ENCODE assay signal across 1 cellular context in the genomic region with DNA sequence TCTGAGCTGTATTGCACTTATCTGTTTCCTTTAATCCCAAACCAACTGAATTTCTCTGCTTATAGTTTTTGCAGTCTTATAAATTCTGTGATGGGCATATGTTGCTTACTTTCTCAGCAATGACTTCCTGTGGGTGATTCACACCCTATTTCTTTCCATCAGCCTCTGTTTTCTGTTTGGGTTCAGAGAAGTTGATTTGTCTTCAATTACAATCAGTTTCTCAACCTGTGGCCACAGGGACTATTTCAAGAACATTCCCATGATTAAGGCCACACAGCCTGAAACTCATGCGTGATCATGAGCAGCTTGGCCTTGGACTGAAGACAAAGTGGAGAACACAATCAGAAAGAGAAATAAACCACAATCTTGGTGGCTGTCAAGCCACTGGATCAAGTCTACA.
TF ChIP-seq lines count a peak whose summit lies in the region.

No MANE protein-coding gene starts in this region.

TF ChIP-seq in WTC11, 78 proteins besides CTCF, POLR2A, EP300 and RAD21 (continued from another document):
- TF ChIP-seq, protein P1, sequence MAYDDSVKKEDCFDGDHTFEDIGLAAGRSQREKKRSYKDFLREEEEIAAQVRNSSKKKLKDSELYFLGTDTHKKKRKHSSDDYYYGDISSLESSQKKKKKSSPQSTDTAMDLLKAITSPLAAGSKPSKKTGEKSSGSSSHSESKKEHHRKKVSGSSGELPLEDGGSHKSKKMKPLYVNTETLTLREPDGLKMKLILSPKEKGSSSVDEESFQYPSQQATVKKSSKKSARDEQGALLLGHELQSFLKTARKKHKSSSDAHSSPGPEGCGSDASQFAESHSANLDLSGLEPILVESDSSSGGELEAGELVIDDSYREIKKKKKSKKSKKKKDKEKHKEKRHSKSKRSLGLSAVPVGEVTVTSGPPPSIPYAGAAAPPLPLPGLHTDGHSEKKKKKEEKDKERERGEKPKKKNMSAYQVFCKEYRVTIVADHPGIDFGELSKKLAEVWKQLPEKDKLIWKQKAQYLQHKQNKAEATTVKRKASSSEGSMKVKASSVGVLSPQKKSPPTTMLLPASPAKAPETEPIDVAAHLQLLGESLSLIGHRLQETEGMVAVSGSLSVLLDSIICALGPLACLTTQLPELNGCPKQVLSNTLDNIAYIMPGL (CRISPR knock-in tag; IDR thresholded peaks at IDR 0.05): no peak
- no peak for TF ChIP-seq ETV6 (CRISPR knock-in tag; IDR thresholded peaks at IDR 0.05)
- no peak for TF ChIP-seq ZNF263 (CRISPR knock-in tag; IDR thresholded peaks at IDR 0.05; ENCODE audit: low read depth)
- TF ChIP-seq NFYB (CRISPR knock-in tag; conservative IDR thresholded peaks at IDR 0.05; ENCODE audit: low read depth): no peak
- TF ChIP-seq, protein P2, sequence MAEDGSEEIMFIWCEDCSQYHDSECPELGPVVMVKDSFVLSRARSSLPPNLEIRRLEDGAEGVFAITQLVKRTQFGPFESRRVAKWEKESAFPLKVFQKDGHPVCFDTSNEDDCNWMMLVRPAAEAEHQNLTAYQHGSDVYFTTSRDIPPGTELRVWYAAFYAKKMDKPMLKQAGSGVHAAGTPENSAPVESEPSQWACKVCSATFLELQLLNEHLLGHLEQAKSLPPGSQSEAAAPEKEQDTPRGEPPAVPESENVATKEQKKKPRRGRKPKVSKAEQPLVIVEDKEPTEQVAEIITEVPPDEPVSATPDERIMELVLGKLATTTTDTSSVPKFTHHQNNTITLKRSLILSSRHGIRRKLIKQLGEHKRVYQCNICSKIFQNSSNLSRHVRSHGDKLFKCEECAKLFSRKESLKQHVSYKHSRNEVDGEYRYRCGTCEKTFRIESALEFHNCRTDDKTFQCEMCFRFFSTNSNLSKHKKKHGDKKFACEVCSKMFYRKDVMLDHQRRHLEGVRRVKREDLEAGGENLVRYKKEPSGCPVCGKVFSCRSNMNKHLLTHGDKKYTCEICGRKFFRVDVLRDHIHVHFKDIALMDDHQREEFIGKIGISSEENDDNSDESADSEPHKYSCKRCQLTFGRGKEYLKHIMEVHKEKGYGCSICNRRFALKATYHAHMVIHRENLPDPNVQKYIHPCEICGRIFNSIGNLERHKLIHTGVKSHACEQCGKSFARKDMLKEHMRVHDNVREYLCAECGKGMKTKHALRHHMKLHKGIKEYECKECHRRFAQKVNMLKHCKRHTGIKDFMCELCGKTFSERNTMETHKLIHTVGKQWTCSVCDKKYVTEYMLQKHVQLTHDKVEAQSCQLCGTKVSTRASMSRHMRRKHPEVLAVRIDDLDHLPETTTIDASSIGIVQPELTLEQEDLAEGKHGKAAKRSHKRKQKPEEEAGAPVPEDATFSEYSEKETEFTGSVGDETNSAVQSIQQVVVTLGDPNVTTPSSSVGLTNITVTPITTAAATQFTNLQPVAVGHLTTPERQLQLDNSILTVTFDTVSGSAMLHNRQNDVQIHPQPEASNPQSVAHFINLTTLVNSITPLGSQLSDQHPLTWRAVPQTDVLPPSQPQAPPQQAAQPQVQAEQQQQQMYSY (CRISPR knock-in tag; IDR thresholded peaks at IDR 0.05): no peak
- no peak for TF ChIP-seq SMAD3 (CRISPR knock-in tag; IDR thresholded peaks at IDR 0.05; ENCODE audit: borderline replicate concordance)
- no peak for TF ChIP-seq AR (CRISPR knock-in tag; IDR thresholded peaks at IDR 0.05)
- no peak for TF ChIP-seq MYBL2 (CRISPR knock-in tag; IDR thresholded peaks at IDR 0.05)
- no peak for TF ChIP-seq SMAD4 (CRISPR knock-in tag; IDR thresholded peaks at IDR 0.05)
